In the genomic region with DNA sequence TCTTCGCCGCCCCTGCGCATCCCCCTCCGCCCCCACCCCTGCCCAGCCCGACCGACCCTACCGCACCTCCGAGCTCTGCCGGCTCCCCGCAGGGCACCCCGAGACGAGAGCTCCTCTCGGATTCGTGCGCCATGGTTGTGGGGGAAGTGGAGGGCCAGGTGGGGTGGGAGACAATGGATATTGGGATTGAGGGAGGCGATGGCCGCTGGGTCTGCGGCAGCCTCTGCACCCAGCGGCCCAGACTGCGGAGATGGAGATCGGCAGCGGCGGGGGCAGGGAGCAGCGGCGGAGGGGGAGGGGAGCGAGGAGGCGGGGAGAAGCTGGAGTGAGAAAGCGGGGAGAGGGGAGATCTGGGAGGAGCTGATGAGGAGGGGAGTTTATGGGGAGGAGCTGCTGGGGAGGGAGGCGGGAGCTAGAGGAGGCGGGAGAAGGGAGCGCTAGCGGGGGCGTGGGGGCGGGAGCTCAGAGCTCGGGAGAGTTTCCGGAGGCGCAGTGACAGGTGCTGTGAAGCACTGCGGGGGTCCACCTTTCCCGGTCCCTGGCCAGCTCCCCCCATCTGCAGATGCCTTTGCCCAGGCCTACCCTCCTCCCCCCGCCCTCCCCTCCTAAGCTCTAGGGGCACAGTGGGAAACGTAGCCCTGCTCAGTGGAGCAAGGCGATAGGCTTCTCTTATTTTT, we compare ENCODE assay signal across 1 cellular context.
TF ChIP-seq lines count a peak whose summit lies in the region.

A gene (minus strand): TSS at position 352 of the 677 bp plus-strand sequence. CDS start 219 bp downstream, at position 133.

TF ChIP-seq in WTC11, 78 proteins besides CTCF, POLR2A, EP300 and RAD21 (continued from another document):
- TF ChIP-seq, protein P1, sequence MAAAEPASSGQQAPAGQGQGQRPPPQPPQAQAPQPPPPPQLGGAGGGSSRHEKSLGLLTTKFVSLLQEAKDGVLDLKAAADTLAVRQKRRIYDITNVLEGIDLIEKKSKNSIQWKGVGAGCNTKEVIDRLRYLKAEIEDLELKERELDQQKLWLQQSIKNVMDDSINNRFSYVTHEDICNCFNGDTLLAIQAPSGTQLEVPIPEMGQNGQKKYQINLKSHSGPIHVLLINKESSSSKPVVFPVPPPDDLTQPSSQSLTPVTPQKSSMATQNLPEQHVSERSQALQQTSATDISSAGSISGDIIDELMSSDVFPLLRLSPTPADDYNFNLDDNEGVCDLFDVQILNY (CRISPR knock-in tag; IDR thresholded peaks at IDR 0.05) = 0 out of 2 replicates have a peak, but pooled peaks have one; percentile 27
- no peak; the same call in 1 of the 2 replicates for TF ChIP-seq KAT7 (CRISPR knock-in tag; IDR thresholded peaks at IDR 0.05; ENCODE audit: borderline replicate concordance)
- TF ChIP-seq JUN (CRISPR knock-in tag; IDR thresholded peaks at IDR 0.05) = no peak
- TF ChIP-seq IRF2 (CRISPR knock-in tag; IDR thresholded peaks at IDR 0.05; ENCODE audit: borderline replicate concordance, low read depth) = no peak
- TF ChIP-seq, protein P2, sequence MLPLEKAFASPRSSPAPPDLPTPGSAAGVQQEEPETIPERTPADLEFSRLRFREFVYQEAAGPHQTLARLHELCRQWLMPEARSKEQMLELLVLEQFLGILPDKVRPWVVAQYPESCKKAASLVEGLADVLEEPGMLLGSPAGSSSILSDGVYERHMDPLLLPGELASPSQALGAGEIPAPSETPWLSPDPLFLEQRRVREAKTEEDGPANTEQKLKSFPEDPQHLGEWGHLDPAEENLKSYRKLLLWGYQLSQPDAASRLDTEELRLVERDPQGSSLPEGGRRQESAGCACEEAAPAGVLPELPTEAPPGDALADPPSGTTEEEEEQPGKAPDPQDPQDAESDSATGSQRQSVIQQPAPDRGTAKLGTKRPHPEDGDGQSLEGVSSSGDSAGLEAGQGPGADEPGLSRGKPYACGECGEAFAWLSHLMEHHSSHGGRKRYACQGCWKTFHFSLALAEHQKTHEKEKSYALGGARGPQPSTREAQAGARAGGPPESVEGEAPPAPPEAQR (CRISPR knock-in tag; IDR thresholded peaks at IDR 0.05) = no peak
